Comparison of ENCODE assay signal across 10 cellular contexts in the genomic region with DNA sequence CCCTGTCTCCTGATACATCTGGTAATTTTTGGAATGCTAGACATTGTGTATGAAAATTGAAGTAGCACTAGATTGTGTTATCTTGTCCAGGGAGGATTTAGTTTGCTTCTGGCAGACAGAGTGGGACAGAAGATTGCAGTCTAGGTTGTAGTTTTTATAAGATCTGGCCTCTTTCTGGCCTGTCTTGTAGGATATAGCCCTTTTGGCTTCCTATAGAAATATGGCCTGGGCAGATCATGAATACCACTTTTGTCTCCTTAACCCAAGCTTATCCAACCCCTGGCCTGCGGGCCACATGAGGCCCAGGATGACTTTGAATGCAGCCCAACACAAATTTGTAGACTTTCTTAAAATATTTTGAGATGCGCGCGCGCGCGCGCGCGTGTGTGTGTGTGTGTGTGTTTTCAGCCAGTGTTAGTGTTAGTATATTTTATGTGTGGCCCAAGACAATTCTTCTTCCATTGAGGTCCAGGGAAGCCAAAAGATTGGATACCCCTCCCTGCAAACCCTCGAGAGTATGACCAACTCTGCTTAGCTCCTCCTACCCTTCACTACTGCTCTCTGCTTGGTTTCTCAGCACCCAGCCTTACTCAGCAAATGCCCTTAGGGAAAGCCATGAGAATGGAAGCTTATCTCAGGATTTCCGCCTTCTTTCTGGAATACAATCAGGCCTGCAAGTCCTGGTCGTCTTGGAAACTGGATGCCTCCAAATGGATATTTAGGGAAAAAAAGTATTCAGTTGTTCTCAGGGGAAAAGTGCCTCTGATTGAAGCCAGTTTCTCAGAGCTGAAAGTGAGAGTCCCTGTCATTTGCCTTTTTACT. TPM values are rescaled to one million over a fixed set of nuclear protein-coding genes. Genes with fewer than 3 reads are reported as not detected.
DNase-seq lines count a peak whose midpoint lies in the region; ATAC-seq and TF ChIP-seq lines count a peak whose summit lies in the region.
"Had no signal": no experiment of that assay in that cellular context is flagged by ENCODE, and none has a peak within 500 bp of the region (broad histone marks: within the 10 kb centered on the region; RNA-seq: fewer than 3 reads in every experiment).

No MANE protein-coding gene starts in this region.

- H3K27ac ChIP-seq in neural progenitor cell (no peak overlapping the region), WERI-Rb-1 (no peak overlapping the region)

- H3K9me3 Mint-ChIP-seq in neural progenitor cell = no peaks in the 10 kb centered on the region

- no peaks in the 10 kb centered on the region for H3K36me3 ChIP-seq in neural progenitor cell
- H3K36me3 ChIP-seq in WERI-Rb-1 = peaks cover 15% of the 10 kb centered on the region

- peaks cover 10% of the 10 kb centered on the region for H3F3A ChIP-seq in neural progenitor cell (ENCODE audit: low read depth)

- H3K9me3 ChIP-seq in neural progenitor cell (ENCODE audit: low read depth) = no peaks in the 10 kb centered on the region
- no peaks in the 10 kb centered on the region for H3K9me3 ChIP-seq in WERI-Rb-1 (ENCODE audit: severe bottlenecking)

- TF ChIP-seq CTCF in neural progenitor cell (IDR thresholded peaks at IDR 0.05) = no peak
- TF ChIP-seq CTCF in WERI-Rb-1 (IDR thresholded peaks at IDR 0.05; ENCODE audit: low read depth, low read length) = no peak

- no peak overlapping the region for H3K9ac ChIP-seq in neural progenitor cell

- H2AFZ ChIP-seq in neural progenitor cell (replicated peaks) = peak overlapping the region; percentile 36

- H3K4me3 Mint-ChIP-seq in neural progenitor cell = no peak overlapping the region

- peaks cover 20% of the 10 kb centered on the region for H3K4me1 Mint-ChIP-seq in neural progenitor cell

- H3K27ac Mint-ChIP-seq in neural progenitor cell = peak overlapping the region; percentile 67

- no peaks in the 10 kb centered on the region for H4K20me1 ChIP-seq in neural progenitor cell (ENCODE audit: low read depth)

- H3K4me1 ChIP-seq in neural progenitor cell = peaks cover 13% of the 10 kb centered on the region

- no peaks in the 10 kb centered on the region for H3K27me3 ChIP-seq in neural progenitor cell
- no peaks in the 10 kb centered on the region for H3K27me3 ChIP-seq in WERI-Rb-1 (ENCODE audit: insufficient read depth, low read depth, severe bottlenecking)

- H3K27me3 Mint-ChIP-seq in neural progenitor cell (ENCODE audit: insufficient read depth, low read depth) = peaks cover 5% of the 10 kb centered on the region

- peak; percentile 38 for ATAC-seq in GM18511 (IDR thresholded peaks at IDR 0.05; ENCODE audit: unreplicated experiment)

- no peak overlapping the region for H3K4me3 ChIP-seq in neural progenitor cell
- H3K4me3 ChIP-seq in WERI-Rb-1 (ENCODE audit: low read depth, low read length) = no peak overlapping the region
- H3K4me3 ChIP-seq: lung had no signal

- no peaks in the 10 kb centered on the region for H3K36me3 Mint-ChIP-seq in neural progenitor cell

- H3K79me2 ChIP-seq in neural progenitor cell (ENCODE audit: low read depth) = no peaks in the 10 kb centered on the region

- H3K4me2 ChIP-seq in neural progenitor cell = peak overlapping the region; percentile 10

- DNase-seq in M059J (ENCODE audit: low read depth) (peak; percentile 99), dedifferentiated amniotic fluid mesenchymal stem cell (ENCODE audit: extremely low spot score) (peak; percentile 44), neural progenitor cell (ENCODE audit: low spot score) (peak; percentile 66), HK-2 (ENCODE audit: unreplicated experiment) (no peak), WERI-Rb-1 (no peak), HuH-7 (ENCODE audit: low spot score) (no peak), HCEC 1CT (no peak)
- DNase-seq: activated gamma-delta T cell treated with Interleukin-2 at 50 U/mL for 16 hours had no signal

RNA-seq across cellular contexts. Expression of a gene that starts 26.6 kb away (rescaled TPM):
- total RNA-seq in M059J (2014; rRNA removed; shearing (Covaris generic)) = 0.49 and 1.9 TPM in 2 replicates
- total RNA-seq in neural progenitor cell (ENCODE audit: low replicate concordance) = 2.2 and 3.5 TPM in 2 replicates

Comparison
In these comparisons a context has a peak if more than half of its experiments do, and no peak if none do; other contexts are left out.
1. DNase-seq: peak in M059J (single experiment), dedifferentiated amniotic fluid mesenchymal stem cell (single experiment) and neural progenitor cell (single experiment); none in HK-2 (single experiment), WERI-Rb-1 (single experiment), HuH-7 (single experiment) and HCEC 1CT (single experiment).